ENCODE assay signal across 8 cellular contexts in the genomic region with DNA sequence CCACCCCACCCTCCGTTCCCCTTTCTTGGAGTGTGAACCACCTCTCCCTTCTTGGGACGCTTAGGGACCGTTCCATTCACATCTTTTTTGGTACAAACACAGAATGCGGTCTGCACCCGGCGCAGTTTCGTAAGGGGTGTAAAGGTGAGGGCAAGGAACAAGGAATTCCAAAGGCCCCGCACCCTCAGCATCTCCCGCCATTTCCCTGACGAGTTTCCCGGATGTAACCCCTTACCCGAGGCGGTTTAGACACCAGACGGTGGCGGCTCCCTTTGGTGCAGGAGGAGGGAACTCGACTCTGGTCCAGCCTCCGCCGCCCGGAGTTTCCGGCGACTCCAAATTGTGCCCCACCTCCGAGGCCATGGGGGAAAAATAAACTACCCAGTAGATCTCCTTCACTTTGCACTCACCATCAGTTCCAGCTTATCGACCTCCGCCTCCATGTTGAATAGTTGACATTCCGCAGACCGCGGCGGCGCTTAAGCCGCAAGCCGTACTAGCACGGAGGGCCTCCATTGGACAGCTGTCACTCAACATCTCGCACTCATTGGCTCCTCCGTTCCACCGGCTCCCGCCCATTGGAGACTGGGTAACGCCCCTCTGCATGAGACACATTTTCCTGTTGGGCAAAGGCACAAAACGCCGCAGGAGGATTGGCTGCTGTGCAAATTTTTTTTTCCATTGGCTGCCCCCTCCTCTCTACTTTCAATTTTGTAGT. TPM values are rescaled to one million over a fixed set of nuclear protein-coding genes. Genes with fewer than 3 reads are reported as not detected.
DNase-seq lines count a peak whose midpoint lies in the region; ATAC-seq and TF ChIP-seq lines count a peak whose summit lies in the region.

A gene with protein sequence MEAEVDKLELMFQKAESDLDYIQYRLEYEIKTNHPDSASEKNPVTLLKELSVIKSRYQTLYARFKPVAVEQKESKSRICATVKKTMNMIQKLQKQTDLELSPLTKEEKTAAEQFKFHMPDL (minus strand): TSS at position 466 of the 718 bp plus-strand sequence. CDS start 23 bp downstream, at position 443.

- H3K4me3 ChIP-seq in fibroblast of pulmonary artery (replicated peaks; ENCODE audit: low read depth, low read length): peak within 1 kb of the TSS; percentile 95

- DNase-seq in D341Med (ENCODE audit: low spot score): peak; percentile 93
- peak; percentile 80 for DNase-seq in HuH-7 (ENCODE audit: low spot score)
- peak; percentile 98 for DNase-seq in activated T-helper 1 cell treated with anti-CD3 and anti-CD28 coated beads, Interleukin-12 subunit alpha, Interleukin-12 subunit beta, Interleukin-2, Interleukin-4 antibody, amounts not matched to agents 30 ng/mL and 10 ng/mL and 1 ng/mL, durations not matched to agents 14 hours and 24 hours and 36 hours (ENCODE audit: low spot score)
- DNase-seq in fibroblast of pulmonary artery (ENCODE audit: low read depth): no peak
- DNase-seq in non-pigmented ciliary epithelial cell (ENCODE audit: low read depth): peak; percentile 100
- DNase-seq in superior temporal gyrus (ENCODE audit: extremely low spot score): peak; percentile 100

- peak; percentile 83 for ATAC-seq in GM21528 (IDR thresholded peaks at IDR 0.05; ENCODE audit: low FRiP score, unreplicated experiment)

- no peak for TF ChIP-seq CTCF in fibroblast of pulmonary artery (IDR thresholded peaks at IDR 0.05; ENCODE audit: low read length, missing control alignments)

- no peaks in the 10 kb centered on the region for H3K9me3 Mint-ChIP-seq in activated T-helper 1 cell treated with anti-CD3 and anti-CD28 coated beads, Interleukin-12 subunit alpha, Interleukin-12 subunit beta, Interleukin-2, Interleukin-4 antibody, amounts not matched to agents 30 ng/mL and 10 ng/mL and 1 ng/mL, durations not matched to agents 14 hours and 24 hours and 36 hours

- intact Hi-C loops in activated T-helper 1 cell treated with anti-CD3 and anti-CD28 coated beads, Interleukin-12 subunit alpha, Interleukin-12 subunit beta, Interleukin-2, Interleukin-4 antibody, amounts not matched to agents 30 ng/mL and 10 ng/mL and 1 ng/mL, durations not matched to agents 14 hours and 24 hours and 36 hours (cut with micrococcal nuclease): loop anchor here (1.0 to 5.0 kb wide), 13 partner anchors 49 to 1237 kb away; a partner anchor contains a TSS

- no peaks in the 10 kb centered on the region for H3K27me3 Mint-ChIP-seq in activated T-helper 1 cell treated with anti-CD3 and anti-CD28 coated beads, Interleukin-12 subunit alpha, Interleukin-12 subunit beta, Interleukin-2, Interleukin-4 antibody, amounts not matched to agents 30 ng/mL and 10 ng/mL and 1 ng/mL, durations not matched to agents 14 hours and 24 hours and 36 hours (ENCODE audit: insufficient read depth)

- H3K36me3 Mint-ChIP-seq in activated T-helper 1 cell treated with anti-CD3 and anti-CD28 coated beads, Interleukin-12 subunit alpha, Interleukin-12 subunit beta, Interleukin-2, Interleukin-4 antibody, amounts not matched to agents 30 ng/mL and 10 ng/mL and 1 ng/mL, durations not matched to agents 14 hours and 24 hours and 36 hours (ENCODE audit: low read depth): peaks cover 18% of the 10 kb centered on the region

- H3K4me3 Mint-ChIP-seq in activated T-helper 1 cell treated with anti-CD3 and anti-CD28 coated beads, Interleukin-12 subunit alpha, Interleukin-12 subunit beta, Interleukin-2, Interleukin-4 antibody, amounts not matched to agents 30 ng/mL and 10 ng/mL and 1 ng/mL, durations not matched to agents 14 hours and 24 hours and 36 hours: no peak within 1 kb of the TSS

- H3K27ac Mint-ChIP-seq in activated T-helper 1 cell treated with anti-CD3 and anti-CD28 coated beads, Interleukin-12 subunit alpha, Interleukin-12 subunit beta, Interleukin-2, Interleukin-4 antibody, amounts not matched to agents 30 ng/mL and 10 ng/mL and 1 ng/mL, durations not matched to agents 14 hours and 24 hours and 36 hours: no peak within 1 kb of the TSS

- H3K4me1 Mint-ChIP-seq in activated T-helper 1 cell treated with anti-CD3 and anti-CD28 coated beads, Interleukin-12 subunit alpha, Interleukin-12 subunit beta, Interleukin-2, Interleukin-4 antibody, amounts not matched to agents 30 ng/mL and 10 ng/mL and 1 ng/mL, durations not matched to agents 14 hours and 24 hours and 36 hours (ENCODE audit: low read depth): peaks cover 61% of the 10 kb centered on the region

TF ChIP-seq in PFSK-1, 5 proteins besides CTCF, POLR2A, EP300 and RAD21:
- TF ChIP-seq POLR2AphosphoS5 (IDR thresholded peaks at IDR 0.05; ENCODE audit: low read depth, low read length) (peak; percentile 62), TAF1 (IDR thresholded peaks at IDR 0.05; ENCODE audit: borderline replicate concordance, insufficient read depth, low read length) (peak; percentile 64; the same call in 1 of the 2 replicates), SIN3A (IDR thresholded peaks at IDR 0.05; ENCODE audit: borderline replicate concordance, insufficient read depth, low read length) (peak; percentile 49; the same call in 1 of the 2 replicates), FOXP2 (optimal IDR thresholded peaks at IDR 0.05; ENCODE audit: borderline replicate concordance, extremely low read depth, extremely low read length, insufficient read depth) (peak; percentile 18)
- TF ChIP-seq, protein P1, sequence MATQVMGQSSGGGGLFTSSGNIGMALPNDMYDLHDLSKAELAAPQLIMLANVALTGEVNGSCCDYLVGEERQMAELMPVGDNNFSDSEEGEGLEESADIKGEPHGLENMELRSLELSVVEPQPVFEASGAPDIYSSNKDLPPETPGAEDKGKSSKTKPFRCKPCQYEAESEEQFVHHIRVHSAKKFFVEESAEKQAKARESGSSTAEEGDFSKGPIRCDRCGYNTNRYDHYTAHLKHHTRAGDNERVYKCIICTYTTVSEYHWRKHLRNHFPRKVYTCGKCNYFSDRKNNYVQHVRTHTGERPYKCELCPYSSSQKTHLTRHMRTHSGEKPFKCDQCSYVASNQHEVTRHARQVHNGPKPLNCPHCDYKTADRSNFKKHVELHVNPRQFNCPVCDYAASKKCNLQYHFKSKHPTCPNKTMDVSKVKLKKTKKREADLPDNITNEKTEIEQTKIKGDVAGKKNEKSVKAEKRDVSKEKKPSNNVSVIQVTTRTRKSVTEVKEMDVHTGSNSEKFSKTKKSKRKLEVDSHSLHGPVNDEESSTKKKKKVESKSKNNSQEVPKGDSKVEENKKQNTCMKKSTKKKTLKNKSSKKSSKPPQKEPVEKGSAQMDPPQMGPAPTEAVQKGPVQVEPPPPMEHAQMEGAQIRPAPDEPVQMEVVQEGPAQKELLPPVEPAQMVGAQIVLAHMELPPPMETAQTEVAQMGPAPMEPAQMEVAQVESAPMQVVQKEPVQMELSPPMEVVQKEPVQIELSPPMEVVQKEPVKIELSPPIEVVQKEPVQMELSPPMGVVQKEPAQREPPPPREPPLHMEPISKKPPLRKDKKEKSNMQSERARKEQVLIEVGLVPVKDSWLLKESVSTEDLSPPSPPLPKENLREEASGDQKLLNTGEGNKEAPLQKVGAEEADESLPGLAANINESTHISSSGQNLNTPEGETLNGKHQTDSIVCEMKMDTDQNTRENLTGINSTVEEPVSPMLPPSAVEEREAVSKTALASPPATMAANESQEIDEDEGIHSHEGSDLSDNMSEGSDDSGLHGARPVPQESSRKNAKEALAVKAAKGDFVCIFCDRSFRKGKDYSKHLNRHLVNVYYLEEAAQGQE (IDR thresholded peaks at IDR 0.05; ENCODE audit: insufficient read depth in 1 of 2, low read depth in 2 of 2, low read length in 2 of 2): no peak

RNA-seq across cellular contexts. Expression of the gene that starts here (rescaled TPM):
- 19.5 TPM for polyA plus RNA-seq in PFSK-1 (2012; ENCODE audit: insufficient read length, low read depth)
- total RNA-seq in activated T-helper 1 cell treated with anti-CD3 and anti-CD28 coated beads, Interleukin-12 subunit alpha, Interleukin-12 subunit beta, Interleukin-2, Interleukin-4 antibody, amounts not matched to agents 30 ng/mL and 10 ng/mL and 1 ng/mL, durations not matched to agents 14 hours and 24 hours and 36 hours: 52.1 and 63.6 TPM in 2 replicates
